26 cellular contexts compared by ENCODE assay signal in genomic region chr20:7516631-7517051, GRCh38.
DNase-seq lines count a peak whose midpoint lies in the region; ATAC-seq and TF ChIP-seq lines count a peak whose summit lies in the region.
"Had no signal": no experiment of that assay in that cellular context is flagged by ENCODE, and none has a peak within 500 bp of the region (broad histone marks: within the 10 kb centered on the region; RNA-seq: fewer than 3 reads in every experiment).

No MANE protein-coding gene starts in this region.

- WGBS in SK-N-SH (ENCODE audit: low lambda C conversion rate): 5% methylated on average over 5 of the region's 5 CpGs

- no peaks in the 10 kb centered on the region for H3K4me1 Mint-ChIP-seq in activated CD4-positive, alpha-beta T cell treated with anti-CD3 and anti-CD28 coated beads, Interleukin-2, amount 10 ng/mL, durations not matched to agents 7 days and 5 days
- peaks cover 0 to 1% (median 0%) of the 10 kb centered on the region in 7 donors for H3K4me1 Mint-ChIP-seq in naive thymus-derived CD4-positive, alpha-beta T cell
- H3K4me1 Mint-ChIP-seq: activated naive CD8-positive, alpha-beta T cell treated with anti-CD3 and anti-CD28 coated beads, Interleukin-2, amount 50 U/mL, for 24 hours; T-cell had no signal

- no peaks in the 10 kb centered on the region for H3K36me3 ChIP-seq in SK-N-SH (replicated peaks in 1 of 2; ENCODE audit: control insufficient read depth in 1 of 2, insufficient read depth in 2 of 2, low read length in 1 of 2)
- H3K36me3 ChIP-seq in adipocyte (ENCODE audit: control insufficient read depth, insufficient read depth, low read length, severe bottlenecking): no peaks in the 10 kb centered on the region
- no peaks in the 10 kb centered on the region for H3K36me3 ChIP-seq in naive thymus-derived CD4-positive, alpha-beta T cell (ENCODE audit: control insufficient read depth in 2 of 3, insufficient read depth in 3 of 3, low read length in 3 of 3)
- H3K36me3 ChIP-seq: BLaER1 treated with 17β-estradiol and CSF1 and Interleukin-3, amounts not matched to agents 10 nM and 100 nM had no signal

- H3K9me2 ChIP-seq in SK-N-SH: no peaks in the 10 kb centered on the region

- intact Hi-C loops in naive thymus-derived CD4-positive, alpha-beta T cell (cut with micrococcal nuclease): no loop called here

- TF ChIP-seq EP300 in SK-N-SH (IDR thresholded peaks at IDR 0.05; ENCODE audit: borderline replicate concordance in 1 of 2, low read depth in 1 of 2, low read length in 1 of 2): no peak

- ATAC-seq in SK-N-SH treated with all-trans-retinoic acid at 6 μM for 48 hours: no peak
- no peak for ATAC-seq in naive thymus-derived CD4-positive, alpha-beta T cell
- ATAC-seq: A549; activated naive CD8-positive, alpha-beta T cell treated with anti-CD3 and anti-CD28 coated beads, Interleukin-2, amount 50 U/mL, for 24 hours; body of pancreas; Panc1; T-cell had no signal

- TF ChIP-seq CTCF in SK-N-SH (IDR thresholded peaks at IDR 0.05): no peak

- no peaks in the 10 kb centered on the region for H3K79me2 ChIP-seq in SK-N-SH (ENCODE audit: insufficient read depth)

- DNase-seq in SK-N-SH (peak; percentile 1), adipocyte (ENCODE audit: low read depth) (peak; percentile 9), left kidney (ENCODE audit: low read depth, low spot score) (peak; percentile 26), midbrain (lab: John Stamatoyannopoulos, UW) (no peak), middle frontal gyrus (ENCODE audit: extremely low spot score, low spot score) (no peak)
- DNase-seq in activated CD4-positive, alpha-beta T cell treated with anti-CD3 and anti-CD28 coated beads, Interleukin-2, amount 10 ng/mL, durations not matched to agents 7 days and 5 days: no peak
- no peak for DNase-seq in naive thymus-derived CD4-positive, alpha-beta T cell
- DNase-seq: activated CD8-positive, alpha-beta memory T cell treated with anti-CD3 and anti-CD28 coated beads for 24 hours; activated gamma-delta T cell; activated naive CD8-positive, alpha-beta T cell treated with anti-CD3 and anti-CD28 coated beads, Interleukin-2, amount 50 U/mL, for 24 hours; activated T-cell treated with anti-CD3 and anti-CD28 coated beads, Interleukin-2, amount 50 U/mL, for 1 hour; body of pancreas; H7; islet precursor cell; Kasumi-1; MV-4-11; NCI-H2107; SHP77 treated with DMSO at 0.1 percent for 48 hours; T-cell; trophoblast cell had no signal

- H3K4me3 Mint-ChIP-seq in activated CD4-positive, alpha-beta T cell treated with anti-CD3 and anti-CD28 coated beads, Interleukin-2, amount 10 ng/mL, durations not matched to agents 7 days and 5 days: no peak overlapping the region
- no peak overlapping the region for H3K4me3 Mint-ChIP-seq in naive thymus-derived CD4-positive, alpha-beta T cell
- H3K4me3 Mint-ChIP-seq: activated naive CD8-positive, alpha-beta T cell treated with anti-CD3 and anti-CD28 coated beads, Interleukin-2, amount 50 U/mL, for 24 hours; T-cell had no signal

- TF ChIP-seq RAD21 in SK-N-SH (IDR thresholded peaks at IDR 0.05; ENCODE audit: low read length): no peak

- no peaks in the 10 kb centered on the region for H3K27me3 Mint-ChIP-seq in activated CD4-positive, alpha-beta T cell treated with anti-CD3 and anti-CD28 coated beads, Interleukin-2, amount 10 ng/mL, durations not matched to agents 7 days and 5 days
- H3K27me3 Mint-ChIP-seq in naive thymus-derived CD4-positive, alpha-beta T cell: no peaks in the 10 kb centered on the region
- H3K27me3 Mint-ChIP-seq: activated naive CD8-positive, alpha-beta T cell treated with anti-CD3 and anti-CD28 coated beads, Interleukin-2, amount 50 U/mL, for 24 hours; T-cell had no signal

- H3K27ac ChIP-seq in SK-N-SH (ENCODE audit: low read depth in 2 of 2, low read length in 1 of 2): no peak overlapping the region
- H3K27ac ChIP-seq in naive thymus-derived CD4-positive, alpha-beta T cell (ENCODE audit: low read depth, low read length): no peak overlapping the region
- H3K27ac ChIP-seq: A549; BLaER1 treated with 17β-estradiol and CSF1 and Interleukin-3, amounts not matched to agents 10 nM and 100 nM; body of pancreas; epithelial cell of prostate had no signal

- POLR2A ChIA-PET in SK-N-SH (lab: Yijun Ruan, JAX): no interaction called here
- POLR2A ChIA-PET in activated CD4-positive, alpha-beta T cell treated with anti-CD3 and anti-CD28 coated beads, Interleukin-2, amount 10 ng/mL, durations not matched to agents 7 days and 5 days (lab: Charles Lee): no interaction called here
- POLR2A ChIA-PET in naive thymus-derived CD4-positive, alpha-beta T cell (lab: Charles Lee): no interaction called here

- H2AFZ ChIP-seq in SK-N-SH (ENCODE audit: low read depth): no peak overlapping the region

- no peaks in the 10 kb centered on the region for H3K4me1 ChIP-seq in SK-N-SH (ENCODE audit: control insufficient read depth in 1 of 2, insufficient read depth in 2 of 2, low read depth in 1 of 2, low read length in 1 of 2)
- no peaks in the 10 kb centered on the region for H3K4me1 ChIP-seq in adipocyte (ENCODE audit: control insufficient read depth, insufficient read depth, low read length)
- H3K4me1 ChIP-seq in naive thymus-derived CD4-positive, alpha-beta T cell (ENCODE audit: control insufficient read depth in 2 of 2, insufficient read depth in 2 of 2, low read length in 2 of 2): no peaks in the 10 kb centered on the region
- H3K4me1 ChIP-seq: A549; BLaER1 treated with 17β-estradiol and CSF1 and Interleukin-3, amounts not matched to agents 10 nM and 100 nM; body of pancreas had no signal

- H4K20me1 ChIP-seq in SK-N-SH (ENCODE audit: insufficient read depth): no peaks in the 10 kb centered on the region
- H4K20me1 ChIP-seq: BLaER1 treated with 17β-estradiol and CSF1 and Interleukin-3, amounts not matched to agents 10 nM and 100 nM had no signal

- H3K9me3 ChIP-seq in SK-N-SH (no peaks in the 10 kb centered on the region), adipocyte (ENCODE audit: control insufficient read depth, low read length) (no peaks in the 10 kb centered on the region)
- no peaks in the 10 kb centered on the region for H3K9me3 ChIP-seq in naive thymus-derived CD4-positive, alpha-beta T cell (ENCODE audit: control insufficient read depth in 2 of 3, low read length in 3 of 3)
- H3K9me3 ChIP-seq: A549; BLaER1 treated with 17β-estradiol and CSF1 and Interleukin-3, amounts not matched to agents 10 nM and 100 nM; body of pancreas had no signal

- no peak overlapping the region for H3K9ac ChIP-seq in SK-N-SH
- no peak overlapping the region for H3K9ac ChIP-seq in adipocyte (ENCODE audit: low read length)
- H3K9ac ChIP-seq: BLaER1 treated with 17β-estradiol and CSF1 and Interleukin-3, amounts not matched to agents 10 nM and 100 nM had no signal

- H3K4me3 ChIP-seq in SK-N-SH (ENCODE audit: low read depth in 2 of 2, low read length in 1 of 2): no peak overlapping the region
- H3K4me3 ChIP-seq in adipocyte (ENCODE audit: low read length): no peak overlapping the region
- H3K4me3 ChIP-seq in naive thymus-derived CD4-positive, alpha-beta T cell (ENCODE audit: low read length): no peak overlapping the region
- H3K4me3 ChIP-seq: A549; BLaER1 treated with 17β-estradiol and CSF1 and Interleukin-3, amounts not matched to agents 10 nM and 100 nM; body of pancreas; lung had no signal

- no peak overlapping the region for H3K27ac Mint-ChIP-seq in activated CD4-positive, alpha-beta T cell treated with anti-CD3 and anti-CD28 coated beads, Interleukin-2, amount 10 ng/mL, durations not matched to agents 7 days and 5 days
- no peak overlapping the region for H3K27ac Mint-ChIP-seq in naive thymus-derived CD4-positive, alpha-beta T cell
- H3K27ac Mint-ChIP-seq: activated naive CD8-positive, alpha-beta T cell treated with anti-CD3 and anti-CD28 coated beads, Interleukin-2, amount 50 U/mL, for 24 hours; T-cell had no signal

- H3K9me3 Mint-ChIP-seq in activated CD4-positive, alpha-beta T cell treated with anti-CD3 and anti-CD28 coated beads, Interleukin-2, amount 10 ng/mL, durations not matched to agents 7 days and 5 days: peaks cover 2% of the 10 kb centered on the region
- H3K9me3 Mint-ChIP-seq in naive thymus-derived CD4-positive, alpha-beta T cell: peaks cover 0 to 17% (median 4%) of the 10 kb centered on the region in 11 donors

- H3K36me3 Mint-ChIP-seq in activated CD4-positive, alpha-beta T cell treated with anti-CD3 and anti-CD28 coated beads, Interleukin-2, amount 10 ng/mL, durations not matched to agents 7 days and 5 days (ENCODE audit: low read depth): no peaks in the 10 kb centered on the region
- no peaks in the 10 kb centered on the region for H3K36me3 Mint-ChIP-seq in naive thymus-derived CD4-positive, alpha-beta T cell
- H3K36me3 Mint-ChIP-seq: T-cell had no signal

- H3F3A ChIP-seq in SK-N-SH (replicated peaks; ENCODE audit: insufficient read depth): no peaks in the 10 kb centered on the region

- no peak overlapping the region for H3K4me2 ChIP-seq in SK-N-SH
- H3K4me2 ChIP-seq: A549; BLaER1 treated with 17β-estradiol and CSF1 and Interleukin-3, amounts not matched to agents 10 nM and 100 nM had no signal

- CTCF ChIA-PET in SK-N-SH (lab: Yijun Ruan, JAX): no interaction called here
- CTCF ChIA-PET in activated CD4-positive, alpha-beta T cell treated with anti-CD3 and anti-CD28 coated beads, Interleukin-2, amount 10 ng/mL, durations not matched to agents 7 days and 5 days (lab: Charles Lee): no interaction called here
- CTCF ChIA-PET in naive thymus-derived CD4-positive, alpha-beta T cell (lab: Charles Lee): no interaction called here

- no peaks in the 10 kb centered on the region for H3K27me3 ChIP-seq in SK-N-SH (ENCODE audit: insufficient read depth)
- H3K27me3 ChIP-seq in adipocyte (replicated peaks; ENCODE audit: control insufficient read depth, insufficient read depth, low read length): no peaks in the 10 kb centered on the region
- no peaks in the 10 kb centered on the region for H3K27me3 ChIP-seq in naive thymus-derived CD4-positive, alpha-beta T cell (ENCODE audit: control insufficient read depth in 2 of 2, insufficient read depth in 2 of 2, low read length in 2 of 2)
- H3K27me3 ChIP-seq: BLaER1 treated with 17β-estradiol and CSF1 and Interleukin-3, amounts not matched to agents 10 nM and 100 nM; body of pancreas had no signal

TF ChIP-seq in SK-N-SH treated with all-trans-retinoic acid at 6 μM for 48 hours, 23 proteins besides CTCF, POLR2A, EP300 and RAD21 (continues in another document):
- TF ChIP-seq TOX (CRISPR knock-in tag; IDR thresholded peaks at IDR 0.05; ENCODE audit: borderline replicate concordance) (no peak), BACH2 (CRISPR knock-in tag; IDR thresholded peaks at IDR 0.05; ENCODE audit: borderline replicate concordance) (no peak), RARB (CRISPR knock-in tag; IDR thresholded peaks at IDR 0.05) (no peak), ZFP30 (CRISPR knock-in tag; IDR thresholded peaks at IDR 0.05) (no peak)

Comparison
In these comparisons a context has a peak if more than half of its experiments do, and no peak if none do; other contexts are left out.
1. DNase-seq: peak in SK-N-SH (single experiment), adipocyte (single experiment) and left kidney (single experiment); none in midbrain (single experiment), middle frontal gyrus (single experiment), activated CD4-positive, alpha-beta T cell treated with anti-CD3 and anti-CD28 coated beads, Interleukin-2, amount 10 ng/mL, durations not matched to agents 7 days and 5 days (single experiment) and naive thymus-derived CD4-positive, alpha-beta T cell (0 of 9).